Comparison of ENCODE assay signal across 15 cellular contexts in genomic region chr21:29470397-29470796, GRCh38.
DNase-seq lines count a peak whose midpoint lies in the region; ATAC-seq and TF ChIP-seq lines count a peak whose summit lies in the region.
"Had no signal": no experiment of that assay in that cellular context is flagged by ENCODE, and none has a peak within 500 bp of the region (broad histone marks: within the 10 kb centered on the region; RNA-seq: fewer than 3 reads in every experiment).

No MANE protein-coding gene starts in this region.

- H3K27me3 ChIP-seq in Caco-2 (replicated peaks; ENCODE audit: control insufficient read depth, insufficient read depth, low read length) (no peaks in the 10 kb centered on the region), MM.1S (replicated peaks; ENCODE audit: insufficient read depth, low read length) (no peaks in the 10 kb centered on the region)

- ATAC-seq in HG03039 (IDR thresholded peaks at IDR 0.05; ENCODE audit: unreplicated experiment), result no peak
- ATAC-seq: CD8-positive, alpha-beta T cell; HCT116 had no signal

- H3K4me2 ChIP-seq in MM.1S (ENCODE audit: low read depth, low read length), result no peak overlapping the region

- CTCF ChIA-PET in Caco-2 (lab: Charles Lee), result no interaction called here

- no peaks in the 10 kb centered on the region for H3K9me3 Mint-ChIP-seq in Caco-2 (ENCODE audit: unreplicated experiment)
- H3K9me3 Mint-ChIP-seq: CD8-positive, alpha-beta T cell; IgD-negative memory B cell had no signal

- H3K36me3 ChIP-seq in Caco-2 (ENCODE audit: control insufficient read depth, insufficient read depth, low read length) (no peaks in the 10 kb centered on the region), MM.1S (replicated peaks; ENCODE audit: insufficient read depth, low read length) (no peaks in the 10 kb centered on the region)

- no peaks in the 10 kb centered on the region for H3K79me2 ChIP-seq in MM.1S (ENCODE audit: low read length)

- intact Hi-C loops in Caco-2 (cut with micrococcal nuclease; ENCODE audit: unreplicated experiment), result no loop called here

- H3K4me3 Mint-ChIP-seq in Caco-2 (ENCODE audit: unreplicated experiment), result peak overlapping the region; percentile 2
- H3K4me3 Mint-ChIP-seq: B cell; CD14-positive monocyte; CD8-positive, alpha-beta T cell; IgD-negative memory B cell had no signal

- TF ChIP-seq CTCF in Caco-2 (IDR thresholded peaks at IDR 0.05; ENCODE audit: insufficient read depth in 1 of 2, low read depth in 1 of 2, low read length in 1 of 2, severe bottlenecking in 1 of 2, unreplicated experiment in 1 of 2) (no peak), MM.1S (IDR thresholded peaks at IDR 0.05; ENCODE audit: low read length) (no peak)

- peaks cover 11% of the 10 kb centered on the region for H3K4me1 Mint-ChIP-seq in Caco-2 (ENCODE audit: low read depth, unreplicated experiment)

- no peaks in the 10 kb centered on the region for H3K27me3 Mint-ChIP-seq in Caco-2 (ENCODE audit: insufficient read depth, unreplicated experiment)
- H3K27me3 Mint-ChIP-seq: B cell, IgD-negative memory B cell had no signal

- H3K27ac Mint-ChIP-seq in Caco-2 (ENCODE audit: unreplicated experiment), result peak overlapping the region; percentile 16
- H3K27ac Mint-ChIP-seq: B cell; CD14-positive monocyte; CD8-positive, alpha-beta T cell; IgD-negative memory B cell had no signal

- H3K9me2 ChIP-seq in MM.1S (replicated peaks; ENCODE audit: insufficient read depth, low read length), result no peaks in the 10 kb centered on the region

- no peak overlapping the region for H3K9ac ChIP-seq in MM.1S (ENCODE audit: low read length)

- no peaks in the 10 kb centered on the region for H4K20me1 ChIP-seq in MM.1S (ENCODE audit: insufficient read depth, low read length)

- DNase-seq in Caco-2 (no peak), amniotic epithelial cell (ENCODE audit: low read depth) (peak; percentile 36), left kidney (ENCODE audit: low read depth, low spot score) (peak; percentile 10), NCI-H524 treated with DMSO at 0.1 percent for 48 hours (lab: John Stamatoyannopoulos, UW) (no peak), MM.1S (no peak), DMS 273 (lab: John Stamatoyannopoulos, UW; ENCODE audit: unreplicated experiment) (no peak)
- DNase-seq: CD8-positive, alpha-beta T cell; COR-L47; DMS53 had no signal

- H3F3A ChIP-seq in MM.1S (ENCODE audit: insufficient read depth, low read length), result no peaks in the 10 kb centered on the region

- H3K4me3 ChIP-seq in Caco-2 (ENCODE audit: low read depth, low read length), result no peak overlapping the region
- no peak overlapping the region for H3K4me3 ChIP-seq in MM.1S (ENCODE audit: low read length)

- no peak overlapping the region for H3K27ac ChIP-seq in MM.1S (ENCODE audit: low read length)
- H3K27ac ChIP-seq: HL-60 had no signal

- H3K9me3 ChIP-seq in Caco-2 (no peaks in the 10 kb centered on the region), MM.1S (replicated peaks; ENCODE audit: insufficient read depth, low read length) (no peaks in the 10 kb centered on the region)

- no TSS peak for BruUV-seq in Caco-2 (replicated peaks; lab: Mats Ljungman, UMichigan)

- H3K4me1 ChIP-seq in Caco-2 (peaks cover 7% of the 10 kb centered on the region), MM.1S (ENCODE audit: low read length) (no peaks in the 10 kb centered on the region)

- POLR2A ChIA-PET in Caco-2 (lab: Charles Lee), result no interaction called here

- no peaks in the 10 kb centered on the region for H3K36me3 Mint-ChIP-seq in Caco-2 (ENCODE audit: insufficient read depth, unreplicated experiment)
- H3K36me3 Mint-ChIP-seq: IgD-negative memory B cell had no signal

- no peak overlapping the region for H2AFZ ChIP-seq in MM.1S (ENCODE audit: low read length)

Comparison
In these comparisons a context has a peak if more than half of its experiments do, and no peak if none do; other contexts are left out.
1. DNase-seq: peak in amniotic epithelial cell (single experiment) and left kidney (single experiment); none in Caco-2 (0 of 2), NCI-H524 treated with DMSO at 0.1 percent for 48 hours (single experiment), MM.1S (single experiment) and DMS 273 (single experiment).